ENCODE assay signal across 14 cellular contexts in genomic region chr15:32508060-32508459, GRCh38. TPM values are rescaled to one million over a fixed set of nuclear protein-coding genes. Genes with fewer than 3 reads are reported as not detected.
DNase-seq lines count a peak whose midpoint lies in the region; ATAC-seq, FAIRE-seq and TF ChIP-seq lines count a peak whose summit lies in the region.
"Not testable (repeated sequence)": the region's sequence is repeated elsewhere in the genome, so short reads cannot be mapped to it uniquely, and the experiment has no call there.
"Had no signal": no experiment of that assay in that cellular context is flagged by ENCODE, and none has a peak within 500 bp of the region (broad histone marks: within the 10 kb centered on the region; RNA-seq: fewer than 3 reads in every experiment).

No MANE protein-coding gene starts in this region.

- not testable (repeated sequence) for H3K27me3 ChIP-seq in right lobe of liver

- not testable (repeated sequence) for H3K4me3 ChIP-seq in right lobe of liver

- intact Hi-C loops in right lobe of liver (cut with DNase I); sciatic nerve (cut with DNase I): not testable (repeated sequence)

- not testable (repeated sequence) for DNase-seq in GM12892 (ENCODE audit: insufficient read length); left lobe of liver (ENCODE audit: low spot score); right lobe of liver; sciatic nerve (ENCODE audit: low spot score)

- H3K27ac ChIP-seq in right lobe of liver, result not testable (repeated sequence)

- FAIRE-seq in GM12892 (lab: Jason Lieb, UNC), result peak; percentile 30

- not testable (repeated sequence) for TF ChIP-seq CTCF in right lobe of liver (IDR thresholded peaks at IDR 0.05)

- not testable (repeated sequence) for H3K9me3 ChIP-seq in right lobe of liver

- not testable (repeated sequence) for H3K4me1 ChIP-seq in right lobe of liver

- no CpG with 5 or more reads among the region's 7 CpGs for WGBS in right lobe of liver (ENCODE audit: insufficient coverage, low coverage, low lambda C conversion rate, missing lambda C conversion rate)

- peak; percentile 50 for ATAC-seq in left lobe of liver
- peak; percentile 44 to 72 (median 52) for ATAC-seq in right lobe of liver
- ATAC-seq in sciatic nerve, result peak; percentile 18

- TF ChIP-seq POLR2A in GM12892 (IDR thresholded peaks at IDR 0.05; ENCODE audit: low read depth, low read length); right lobe of liver (IDR thresholded peaks at IDR 0.05): not testable (repeated sequence)

- not testable (repeated sequence) for H3K36me3 ChIP-seq in right lobe of liver

RNA-seq across cellular contexts. Expression of gene GOLGA8O, which starts 52.6 kb away (rescaled TPM):
- polyA plus RNA-seq in GM12892 (2012; ENCODE audit: missing spikeins), result not detected
- total RNA-seq in left lobe of liver (3.2 TPM), right lobe of liver (1 to 10 TPM in 2 of 6 experiments, under 1 TPM in 2, not detected in 2; 0.51 to 1.4 (median 1.1) TPM), sciatic nerve (9.9 TPM)
- total RNA-seq: A172; A673; Caco-2; Calu3; CD4-positive, CD25-positive, alpha-beta regulatory T cell; CD8-positive, alpha-beta memory T cell; Daoy had no signal
- polyA plus RNA-seq: AG04450; CD14-positive monocyte; CD4-positive, alpha-beta memory T cell; CD4-positive, CD25-positive, alpha-beta regulatory T cell had no signal
